In genomic region chr7:27210441-27211083, GRCh38 we compare ENCODE assay signal across 8 cellular contexts. TPM values are rescaled to one million over a fixed set of nuclear protein-coding genes. Genes with fewer than 3 reads are reported as not detected.
DNase-seq lines count a peak whose midpoint lies in the region; ATAC-seq and TF ChIP-seq lines count a peak whose summit lies in the region.

No MANE protein-coding gene starts in this region.

- no peaks in the 10 kb centered on the region for H3K4me1 Mint-ChIP-seq in neural crest cell

- H3K4me3 ChIP-seq in LNCaP clone FGC (ENCODE audit: low read depth, low read length): no peak overlapping the region
- peak overlapping the region; percentile 37 for H3K4me3 ChIP-seq in fibroblast of pulmonary artery (replicated peaks; ENCODE audit: low read depth, low read length)

- TF ChIP-seq CTCF in LNCaP clone FGC (IDR thresholded peaks at IDR 0.05; ENCODE audit: control insufficient read depth, extremely low read depth, insufficient read depth) (peak; percentile 77), fibroblast of pulmonary artery (IDR thresholded peaks at IDR 0.05; ENCODE audit: low read length, missing control alignments) (peak; percentile 75), neural crest cell (conservative IDR thresholded peaks at IDR 0.05) (peak; percentile 79)

- H3K27me3 Mint-ChIP-seq in neural crest cell (ENCODE audit: low read depth): peaks cover 99% of the 10 kb centered on the region

- H3K27ac Mint-ChIP-seq in neural crest cell (ENCODE audit: unreplicated experiment): no peak overlapping the region

- ATAC-seq in GM19035 (IDR thresholded peaks at IDR 0.05; ENCODE audit: unreplicated experiment) (no peak), GM21381 (IDR thresholded peaks at IDR 0.05; ENCODE audit: unreplicated experiment) (no peak)

- peak; percentile 85 for DNase-seq in ELF-1 (ENCODE audit: low read depth, low spot score)
- DNase-seq in LNCaP clone FGC (ENCODE audit: low read depth): no peak
- peak; percentile 33 for DNase-seq in activated T-cell treated with anti-CD3 and anti-CD28 coated beads for 24 hours (ENCODE audit: low read depth)
- peak; percentile 49 for DNase-seq in fibroblast of pulmonary artery (ENCODE audit: low read depth)
- peak; percentile 64 for DNase-seq in neural crest cell (ENCODE audit: low read depth, low spot score)
- no peak for DNase-seq in foreskin melanocyte

- H3K9me3 Mint-ChIP-seq in neural crest cell: no peaks in the 10 kb centered on the region

- peaks cover 4% of the 10 kb centered on the region for H3K36me3 Mint-ChIP-seq in neural crest cell (ENCODE audit: low read depth)

- H3K4me3 Mint-ChIP-seq in neural crest cell: no peak overlapping the region

RNA-seq across cellular contexts. Expression of gene HOXA13, which starts 10.7 kb away (rescaled TPM):
- not detected in 2 replicates for total RNA-seq in neural crest cell

RNA-seq across cellular contexts. Expression of gene HOXA11, which starts 25.5 kb away (rescaled TPM):
- total RNA-seq in neural crest cell: not detected in 2 replicates

RNA-seq across cellular contexts. Expression of gene EVX1, which starts 32.0 kb away (rescaled TPM):
- total RNA-seq in neural crest cell: 0.79 and 0.80 TPM in 2 replicates

RNA-seq across cellular contexts. Expression of gene HOXA10, which starts 36.4 kb away (rescaled TPM):
- total RNA-seq in neural crest cell: 0.35 TPM in 1 of 2 replicates, not detected in the other

RNA-seq across cellular contexts. Expression of gene HOXA9, which starts 45.2 kb away (rescaled TPM):
- 9.0 and 10.0 TPM in 2 replicates for total RNA-seq in neural crest cell

Comparison
In these comparisons a context has a peak if more than half of its experiments do, and no peak if none do; other contexts are left out.
1. DNase-seq: peak in ELF-1 (single experiment), activated T-cell treated with anti-CD3 and anti-CD28 coated beads for 24 hours (single experiment), fibroblast of pulmonary artery (single experiment) and neural crest cell (single experiment); none in LNCaP clone FGC (single experiment) and foreskin melanocyte (single experiment).
2. Peak in every context shown above with its lines, with median percentiles within 50 percentile points of each other: CTCF ChIP-seq.